Comparison of ENCODE assay signal across 1 cellular context in the genomic region with DNA sequence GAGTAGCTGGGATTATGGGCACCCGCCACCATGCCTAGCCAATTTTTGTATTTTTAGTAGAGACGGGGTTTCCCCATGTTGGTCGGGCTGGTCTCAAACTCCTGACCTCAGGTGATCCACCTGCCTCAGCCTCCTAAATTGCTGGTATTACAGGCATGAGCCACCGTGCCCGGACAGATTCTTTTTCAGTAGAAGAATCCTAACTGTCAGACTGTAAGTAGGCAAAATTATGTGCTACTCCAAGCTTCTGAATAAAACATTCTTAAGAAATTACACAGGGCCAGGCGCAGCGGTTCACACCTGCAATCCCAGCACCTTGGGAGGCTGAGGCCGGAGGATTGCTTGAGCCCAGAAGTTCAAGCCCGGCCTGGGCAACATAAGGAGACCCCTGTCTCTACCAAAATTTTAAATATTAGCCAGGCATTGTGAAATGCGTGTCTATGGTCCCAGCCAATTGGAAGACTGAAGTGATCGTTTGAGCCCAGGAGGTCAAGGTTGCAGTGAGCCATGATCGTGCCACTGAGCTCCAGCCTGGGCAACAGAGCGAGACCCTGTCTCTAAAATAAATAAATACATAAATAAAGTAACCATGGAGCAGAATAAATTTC.
A peak's percentile ranks its signal among the peaks of the same experiment; 100 is the strongest.
TF ChIP-seq lines count a peak whose summit lies in the region.

No MANE protein-coding gene starts in this region.

TF ChIP-seq in HepG2, 621 proteins besides CTCF, POLR2A, EP300 and RAD21 (continued from another document and continues in another):
- TF ChIP-seq, protein P1, sequence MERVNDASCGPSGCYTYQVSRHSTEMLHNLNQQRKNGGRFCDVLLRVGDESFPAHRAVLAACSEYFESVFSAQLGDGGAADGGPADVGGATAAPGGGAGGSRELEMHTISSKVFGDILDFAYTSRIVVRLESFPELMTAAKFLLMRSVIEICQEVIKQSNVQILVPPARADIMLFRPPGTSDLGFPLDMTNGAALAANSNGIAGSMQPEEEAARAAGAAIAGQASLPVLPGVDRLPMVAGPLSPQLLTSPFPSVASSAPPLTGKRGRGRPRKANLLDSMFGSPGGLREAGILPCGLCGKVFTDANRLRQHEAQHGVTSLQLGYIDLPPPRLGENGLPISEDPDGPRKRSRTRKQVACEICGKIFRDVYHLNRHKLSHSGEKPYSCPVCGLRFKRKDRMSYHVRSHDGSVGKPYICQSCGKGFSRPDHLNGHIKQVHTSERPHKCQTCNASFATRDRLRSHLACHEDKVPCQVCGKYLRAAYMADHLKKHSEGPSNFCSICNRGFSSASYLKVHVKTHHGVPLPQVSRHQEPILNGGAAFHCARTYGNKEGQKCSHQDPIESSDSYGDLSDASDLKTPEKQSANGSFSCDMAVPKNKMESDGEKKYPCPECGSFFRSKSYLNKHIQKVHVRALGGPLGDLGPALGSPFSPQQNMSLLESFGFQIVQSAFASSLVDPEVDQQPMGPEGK (CRISPR knock-in tag; IDR thresholded peaks at IDR 0.05) = 0 out of 2 replicates have a peak, but pooled peaks have one; percentile 13
- 0 out of 2 replicates have a peak, but pooled peaks have one; percentile 57 for TF ChIP-seq PHF21A (CRISPR knock-in tag; IDR thresholded peaks at IDR 0.05)
- no peak for TF ChIP-seq YY1 (IDR thresholded peaks at IDR 0.05; ENCODE audit: insufficient read depth, insufficient replicate concordance, low read depth, low read length)
- peak; percentile 79 for TF ChIP-seq ZMYM2 (CRISPR knock-in tag; IDR thresholded peaks at IDR 0.05)
- TF ChIP-seq, protein P2, sequence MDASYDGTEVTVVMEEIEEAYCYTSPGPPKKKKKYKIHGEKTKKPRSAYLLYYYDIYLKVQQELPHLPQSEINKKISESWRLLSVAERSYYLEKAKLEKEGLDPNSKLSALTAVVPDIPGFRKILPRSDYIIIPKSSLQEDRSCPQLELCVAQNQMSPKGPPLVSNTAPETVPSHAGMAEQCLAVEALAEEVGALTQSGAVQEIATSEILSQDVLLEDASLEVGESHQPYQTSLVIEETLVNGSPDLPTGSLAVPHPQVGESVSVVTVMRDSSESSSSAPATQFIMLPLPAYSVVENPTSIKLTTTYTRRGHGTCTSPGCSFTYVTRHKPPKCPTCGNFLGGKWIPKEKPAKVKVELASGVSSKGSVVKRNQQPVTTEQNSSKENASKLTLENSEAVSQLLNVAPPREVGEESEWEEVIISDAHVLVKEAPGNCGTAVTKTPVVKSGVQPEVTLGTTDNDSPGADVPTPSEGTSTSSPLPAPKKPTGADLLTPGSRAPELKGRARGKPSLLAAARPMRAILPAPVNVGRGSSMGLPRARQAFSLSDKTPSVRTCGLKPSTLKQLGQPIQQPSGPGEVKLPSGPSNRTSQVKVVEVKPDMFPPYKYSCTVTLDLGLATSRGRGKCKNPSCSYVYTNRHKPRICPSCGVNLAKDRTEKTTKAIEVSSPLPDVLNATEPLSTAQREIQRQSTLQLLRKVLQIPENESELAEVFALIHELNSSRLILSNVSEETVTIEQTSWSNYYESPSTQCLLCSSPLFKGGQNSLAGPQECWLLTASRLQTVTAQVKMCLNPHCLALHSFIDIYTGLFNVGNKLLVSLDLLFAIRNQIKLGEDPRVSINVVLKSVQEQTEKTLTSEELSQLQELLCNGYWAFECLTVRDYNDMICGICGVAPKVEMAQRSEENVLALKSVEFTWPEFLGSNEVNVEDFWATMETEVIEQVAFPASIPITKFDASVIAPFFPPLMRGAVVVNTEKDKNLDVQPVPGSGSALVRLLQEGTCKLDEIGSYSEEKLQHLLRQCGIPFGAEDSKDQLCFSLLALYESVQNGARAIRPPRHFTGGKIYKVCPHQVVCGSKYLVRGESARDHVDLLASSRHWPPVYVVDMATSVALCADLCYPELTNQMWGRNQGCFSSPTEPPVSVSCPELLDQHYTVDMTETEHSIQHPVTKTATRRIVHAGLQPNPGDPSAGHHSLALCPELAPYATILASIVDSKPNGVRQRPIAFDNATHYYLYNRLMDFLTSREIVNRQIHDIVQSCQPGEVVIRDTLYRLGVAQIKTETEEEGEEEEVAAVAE (CRISPR knock-in tag; IDR thresholded peaks at IDR 0.05; ENCODE audit: borderline replicate concordance) = no peak
- TF ChIP-seq ELF1 (CRISPR knock-in tag; IDR thresholded peaks at IDR 0.05) = no peak
- TF ChIP-seq ZSCAN29 (CRISPR knock-in tag; conservative IDR thresholded peaks at IDR 0.05) = no peak
- no peak for TF ChIP-seq ZNF577 (CRISPR knock-in tag; IDR thresholded peaks at IDR 0.05; ENCODE audit: borderline replicate concordance, low read depth)
- TF ChIP-seq SMYD3 (CRISPR knock-in tag; IDR thresholded peaks at IDR 0.05) = no peak
- TF ChIP-seq, protein P3, sequence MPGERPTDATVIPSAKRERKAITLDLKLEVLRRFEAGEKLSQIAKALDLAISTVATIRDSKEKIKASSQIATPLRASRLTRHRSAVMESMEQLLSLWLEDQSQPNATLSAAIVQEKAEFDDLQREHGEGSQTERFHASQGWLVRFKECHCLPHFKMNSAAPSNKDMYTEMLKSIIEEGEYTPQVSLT (CRISPR knock-in tag; IDR thresholded peaks at IDR 0.05; ENCODE audit: borderline replicate concordance, low read depth) = no peak
- no peak for TF ChIP-seq CBFB (CRISPR knock-in tag; IDR thresholded peaks at IDR 0.05)
- TF ChIP-seq ARNTL (CRISPR knock-in tag; IDR thresholded peaks at IDR 0.05) = no peak
- TF ChIP-seq, protein P4, sequence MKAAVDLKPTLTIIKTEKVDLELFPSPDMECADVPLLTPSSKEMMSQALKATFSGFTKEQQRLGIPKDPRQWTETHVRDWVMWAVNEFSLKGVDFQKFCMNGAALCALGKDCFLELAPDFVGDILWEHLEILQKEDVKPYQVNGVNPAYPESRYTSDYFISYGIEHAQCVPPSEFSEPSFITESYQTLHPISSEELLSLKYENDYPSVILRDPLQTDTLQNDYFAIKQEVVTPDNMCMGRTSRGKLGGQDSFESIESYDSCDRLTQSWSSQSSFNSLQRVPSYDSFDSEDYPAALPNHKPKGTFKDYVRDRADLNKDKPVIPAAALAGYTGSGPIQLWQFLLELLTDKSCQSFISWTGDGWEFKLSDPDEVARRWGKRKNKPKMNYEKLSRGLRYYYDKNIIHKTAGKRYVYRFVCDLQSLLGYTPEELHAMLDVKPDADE (CRISPR knock-in tag; IDR thresholded peaks at IDR 0.05) = no peak
- 0 out of 2 replicates have a peak, but pooled peaks have one; percentile 23 for TF ChIP-seq ZNF264 (CRISPR knock-in tag; IDR thresholded peaks at IDR 0.05)
- TF ChIP-seq ZNF761 (CRISPR knock-in tag; conservative IDR thresholded peaks at IDR 0.05) = no peak
- TF ChIP-seq, protein P5, sequence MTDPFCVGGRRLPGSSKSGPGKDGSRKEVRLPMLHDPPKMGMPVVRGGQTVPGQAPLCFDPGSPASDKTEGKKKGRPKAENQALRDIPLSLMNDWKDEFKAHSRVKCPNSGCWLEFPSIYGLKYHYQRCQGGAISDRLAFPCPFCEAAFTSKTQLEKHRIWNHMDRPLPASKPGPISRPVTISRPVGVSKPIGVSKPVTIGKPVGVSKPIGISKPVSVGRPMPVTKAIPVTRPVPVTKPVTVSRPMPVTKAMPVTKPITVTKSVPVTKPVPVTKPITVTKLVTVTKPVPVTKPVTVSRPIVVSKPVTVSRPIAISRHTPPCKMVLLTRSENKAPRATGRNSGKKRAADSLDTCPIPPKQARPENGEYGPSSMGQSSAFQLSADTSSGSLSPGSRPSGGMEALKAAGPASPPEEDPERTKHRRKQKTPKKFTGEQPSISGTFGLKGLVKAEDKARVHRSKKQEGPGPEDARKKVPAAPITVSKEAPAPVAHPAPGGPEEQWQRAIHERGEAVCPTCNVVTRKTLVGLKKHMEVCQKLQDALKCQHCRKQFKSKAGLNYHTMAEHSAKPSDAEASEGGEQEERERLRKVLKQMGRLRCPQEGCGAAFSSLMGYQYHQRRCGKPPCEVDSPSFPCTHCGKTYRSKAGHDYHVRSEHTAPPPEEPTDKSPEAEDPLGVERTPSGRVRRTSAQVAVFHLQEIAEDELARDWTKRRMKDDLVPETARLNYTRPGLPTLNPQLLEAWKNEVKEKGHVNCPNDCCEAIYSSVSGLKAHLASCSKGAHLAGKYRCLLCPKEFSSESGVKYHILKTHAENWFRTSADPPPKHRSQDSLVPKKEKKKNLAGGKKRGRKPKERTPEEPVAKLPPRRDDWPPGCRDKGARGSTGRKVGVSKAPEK (CRISPR knock-in tag; IDR thresholded peaks at IDR 0.05; ENCODE audit: borderline replicate concordance) = no peak
- no peak for TF ChIP-seq SOX5 (CRISPR knock-in tag; IDR thresholded peaks at IDR 0.05; ENCODE audit: borderline replicate concordance)
- TF ChIP-seq KDM5B (CRISPR knock-in tag; IDR thresholded peaks at IDR 0.05; ENCODE audit: borderline replicate concordance) = no peak
- no peak for TF ChIP-seq ZFP90 (CRISPR knock-in tag; IDR thresholded peaks at IDR 0.05; ENCODE audit: borderline replicate concordance)
- no peak for TF ChIP-seq ZNF615 (CRISPR knock-in tag; IDR thresholded peaks at IDR 0.05; ENCODE audit: borderline replicate concordance)
- TF ChIP-seq CHCHD3 (CRISPR knock-in tag; IDR thresholded peaks at IDR 0.05) = no peak
- no peak for TF ChIP-seq ZNF30 (CRISPR knock-in tag; IDR thresholded peaks at IDR 0.05)
- no peak for TF ChIP-seq MXD4 (CRISPR knock-in tag; IDR thresholded peaks at IDR 0.05)
- TF ChIP-seq ONECUT2 (CRISPR knock-in tag; IDR thresholded peaks at IDR 0.05) = no peak
- no peak for TF ChIP-seq PHF5A (CRISPR knock-in tag; IDR thresholded peaks at IDR 0.05; ENCODE audit: low read depth, unreplicated experiment)
- TF ChIP-seq, protein P6, sequence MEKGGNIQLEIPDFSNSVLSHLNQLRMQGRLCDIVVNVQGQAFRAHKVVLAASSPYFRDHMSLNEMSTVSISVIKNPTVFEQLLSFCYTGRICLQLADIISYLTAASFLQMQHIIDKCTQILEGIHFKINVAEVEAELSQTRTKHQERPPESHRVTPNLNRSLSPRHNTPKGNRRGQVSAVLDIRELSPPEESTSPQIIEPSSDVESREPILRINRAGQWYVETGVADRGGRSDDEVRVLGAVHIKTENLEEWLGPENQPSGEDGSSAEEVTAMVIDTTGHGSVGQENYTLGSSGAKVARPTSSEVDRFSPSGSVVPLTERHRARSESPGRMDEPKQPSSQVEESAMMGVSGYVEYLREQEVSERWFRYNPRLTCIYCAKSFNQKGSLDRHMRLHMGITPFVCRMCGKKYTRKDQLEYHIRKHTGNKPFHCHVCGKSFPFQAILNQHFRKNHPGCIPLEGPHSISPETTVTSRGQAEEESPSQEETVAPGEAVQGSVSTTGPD (CRISPR knock-in tag; IDR thresholded peaks at IDR 0.05) = 0 out of 2 replicates have a peak, but pooled peaks have one; percentile 35
- TF ChIP-seq HMG20B (CRISPR knock-in tag; conservative IDR thresholded peaks at IDR 0.05) = no peak
- TF ChIP-seq, protein P7, sequence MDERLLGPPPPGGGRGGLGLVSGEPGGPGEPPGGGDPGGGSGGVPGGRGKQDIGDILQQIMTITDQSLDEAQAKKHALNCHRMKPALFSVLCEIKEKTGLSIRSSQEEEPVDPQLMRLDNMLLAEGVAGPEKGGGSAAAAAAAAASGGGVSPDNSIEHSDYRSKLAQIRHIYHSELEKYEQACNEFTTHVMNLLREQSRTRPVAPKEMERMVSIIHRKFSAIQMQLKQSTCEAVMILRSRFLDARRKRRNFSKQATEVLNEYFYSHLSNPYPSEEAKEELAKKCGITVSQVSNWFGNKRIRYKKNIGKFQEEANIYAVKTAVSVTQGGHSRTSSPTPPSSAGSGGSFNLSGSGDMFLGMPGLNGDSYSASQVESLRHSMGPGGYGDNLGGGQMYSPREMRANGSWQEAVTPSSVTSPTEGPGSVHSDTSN (CRISPR knock-in tag; IDR thresholded peaks at IDR 0.05) = no peak
- no peak for TF ChIP-seq BHLHE40 (IDR thresholded peaks at IDR 0.05; ENCODE audit: low read length)
- TF ChIP-seq, protein P8, sequence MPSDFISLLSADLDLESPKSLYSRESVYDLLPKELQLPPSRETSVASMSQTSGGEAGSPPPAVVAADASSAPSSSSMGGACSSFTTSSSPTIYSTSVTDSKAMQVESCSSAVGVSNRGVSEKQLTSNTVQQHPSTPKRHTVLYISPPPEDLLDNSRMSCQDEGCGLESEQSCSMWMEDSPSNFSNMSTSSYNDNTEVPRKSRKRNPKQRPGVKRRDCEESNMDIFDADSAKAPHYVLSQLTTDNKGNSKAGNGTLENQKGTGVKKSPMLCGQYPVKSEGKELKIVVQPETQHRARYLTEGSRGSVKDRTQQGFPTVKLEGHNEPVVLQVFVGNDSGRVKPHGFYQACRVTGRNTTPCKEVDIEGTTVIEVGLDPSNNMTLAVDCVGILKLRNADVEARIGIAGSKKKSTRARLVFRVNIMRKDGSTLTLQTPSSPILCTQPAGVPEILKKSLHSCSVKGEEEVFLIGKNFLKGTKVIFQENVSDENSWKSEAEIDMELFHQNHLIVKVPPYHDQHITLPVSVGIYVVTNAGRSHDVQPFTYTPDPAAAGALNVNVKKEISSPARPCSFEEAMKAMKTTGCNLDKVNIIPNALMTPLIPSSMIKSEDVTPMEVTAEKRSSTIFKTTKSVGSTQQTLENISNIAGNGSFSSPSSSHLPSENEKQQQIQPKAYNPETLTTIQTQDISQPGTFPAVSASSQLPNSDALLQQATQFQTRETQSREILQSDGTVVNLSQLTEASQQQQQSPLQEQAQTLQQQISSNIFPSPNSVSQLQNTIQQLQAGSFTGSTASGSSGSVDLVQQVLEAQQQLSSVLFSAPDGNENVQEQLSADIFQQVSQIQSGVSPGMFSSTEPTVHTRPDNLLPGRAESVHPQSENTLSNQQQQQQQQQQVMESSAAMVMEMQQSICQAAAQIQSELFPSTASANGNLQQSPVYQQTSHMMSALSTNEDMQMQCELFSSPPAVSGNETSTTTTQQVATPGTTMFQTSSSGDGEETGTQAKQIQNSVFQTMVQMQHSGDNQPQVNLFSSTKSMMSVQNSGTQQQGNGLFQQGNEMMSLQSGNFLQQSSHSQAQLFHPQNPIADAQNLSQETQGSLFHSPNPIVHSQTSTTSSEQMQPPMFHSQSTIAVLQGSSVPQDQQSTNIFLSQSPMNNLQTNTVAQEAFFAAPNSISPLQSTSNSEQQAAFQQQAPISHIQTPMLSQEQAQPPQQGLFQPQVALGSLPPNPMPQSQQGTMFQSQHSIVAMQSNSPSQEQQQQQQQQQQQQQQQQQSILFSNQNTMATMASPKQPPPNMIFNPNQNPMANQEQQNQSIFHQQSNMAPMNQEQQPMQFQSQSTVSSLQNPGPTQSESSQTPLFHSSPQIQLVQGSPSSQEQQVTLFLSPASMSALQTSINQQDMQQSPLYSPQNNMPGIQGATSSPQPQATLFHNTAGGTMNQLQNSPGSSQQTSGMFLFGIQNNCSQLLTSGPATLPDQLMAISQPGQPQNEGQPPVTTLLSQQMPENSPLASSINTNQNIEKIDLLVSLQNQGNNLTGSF (CRISPR knock-in tag; IDR thresholded peaks at IDR 0.05) = no peak
